In the genomic region with DNA sequence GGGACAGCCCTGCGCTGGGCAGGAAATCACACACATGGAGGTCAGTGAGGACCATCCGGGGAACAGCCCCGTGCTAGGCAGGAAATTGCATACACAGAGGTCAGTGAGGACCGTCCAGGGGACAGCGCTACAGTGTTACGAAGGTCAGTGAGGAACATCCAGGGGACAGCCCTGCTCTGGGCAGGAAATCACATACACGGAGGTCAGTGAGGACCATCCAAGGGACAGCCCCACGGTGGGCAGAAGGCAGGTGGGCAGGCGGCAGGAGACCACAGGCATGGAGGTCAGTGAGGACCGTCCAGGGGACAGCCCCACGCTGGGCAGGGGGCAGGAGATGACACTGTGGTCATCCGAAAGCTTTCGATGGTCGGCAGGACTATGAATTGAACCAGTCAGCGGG, we compare ENCODE assay signal across 22 cellular contexts.
"Had no signal": no experiment of that assay in that cellular context is flagged by ENCODE, and none has a peak within 500 bp of the region (broad histone marks: within the 10 kb centered on the region; RNA-seq: fewer than 3 reads in every experiment).

No MANE protein-coding gene starts in this region.

- ATAC-seq: activated CD8-positive, alpha-beta memory T cell treated with anti-CD3 and anti-CD28 coated beads, Interleukin-2, amount 10 ng/mL, durations not matched to agents 7 days and 5 days; activated CD8-positive, alpha-beta T cell treated with anti-CD3 and anti-CD28 coated beads, Interleukin-2, amount 10 ng/mL, durations not matched to agents 7 days and 5 days; foreskin keratinocyte; natural killer cell; stimulated activated naive CD8-positive, alpha-beta T cell treated with anti-CD3 and anti-CD28 coated beads, Interleukin-15, Interleukin-2, amounts not matched to agents 100 U/mL and 50 U/mL, for 24 hours; T-cell had no signal

- H3K36me3 Mint-ChIP-seq: activated CD8-positive, alpha-beta memory T cell treated with anti-CD3 and anti-CD28 coated beads, Interleukin-2, amount 10 ng/mL, durations not matched to agents 7 days and 5 days; activated naive CD8-positive, alpha-beta T cell; mesothelial cell of epicardium; T-cell had no signal

- DNase-seq: activated B cell treated with CpG ODN at 0.5 μM for 24 hours; activated CD8-positive, alpha-beta memory T cell treated with anti-CD3 and anti-CD28 coated beads, Interleukin-2, amount 10 ng/mL, durations not matched to agents 7 days and 5 days; activated CD8-positive, alpha-beta T cell treated with anti-CD3 and anti-CD28 coated beads, Interleukin-2, amount 10 ng/mL, durations not matched to agents 7 days and 5 days; activated T-cell treated with anti-CD3 and anti-CD28 coated beads, Interleukin-2, amount 50 U/mL, for 48 hours; cerebellar nuclear complex; foreskin keratinocyte; natural killer cell; right lobe of liver; stimulated activated CD4-positive, alpha-beta T cell treated with anti-CD3 and anti-CD28 coated beads, Interleukin-12 subunit alpha, Interleukin-12 subunit beta, amount 100 ng/mL, for 4 hours; stimulated activated CD4-positive, alpha-beta T cell treated with anti-CD3 and anti-CD28 coated beads, Interleukin-4, amount 100 ng/mL, for 1 hour; stimulated activated naive CD8-positive, alpha-beta T cell treated with anti-CD3 and anti-CD28 coated beads, Interleukin-15, Interleukin-2, amounts not matched to agents 100 U/mL and 50 U/mL, for 24 hours; T-cell; testis; trophoblast cell; uterus had no signal

- H3K27ac Mint-ChIP-seq: activated B cell treated with CpG ODN at 0.5 μM for 24 hours; activated CD8-positive, alpha-beta memory T cell treated with anti-CD3 and anti-CD28 coated beads, Interleukin-2, amount 10 ng/mL, durations not matched to agents 7 days and 5 days; activated CD8-positive, alpha-beta T cell treated with anti-CD3 and anti-CD28 coated beads, Interleukin-2, amount 10 ng/mL, durations not matched to agents 7 days and 5 days; activated naive CD8-positive, alpha-beta T cell; activated T-helper 2 cell treated with anti-CD3 and anti-CD28 coated beads, Interferon-gamma antibody, Interleukin-2, Interleukin-4, amounts not matched to agents 10 μg/mL and 5 μg/mL and 100 μg/mL, durations not matched to agents 14 hours and 24 hours and 36 hours; mesothelial cell of epicardium; natural killer cell; T-helper 2 cell treated with Interferon-gamma antibody and Interleukin-4, amounts not matched to agents 5 μg/mL and 100 μg/mL, for 36 hours had no signal

- H3K36me3 ChIP-seq: esophagus muscularis mucosa, right lobe of liver, uterus had no signal

- H3K27me3 ChIP-seq: foreskin keratinocyte, right lobe of liver, testis, uterus had no signal

- H3K4me3 ChIP-seq: coronary artery, esophagus muscularis mucosa, right lobe of liver, skin epidermis, testis, uterus had no signal

- H3K27me3 Mint-ChIP-seq: activated B cell treated with CpG ODN at 0.5 μM for 24 hours; activated CD8-positive, alpha-beta memory T cell treated with anti-CD3 and anti-CD28 coated beads, Interleukin-2, amount 10 ng/mL, durations not matched to agents 7 days and 5 days had no signal

- H3K4me1 ChIP-seq: esophagus muscularis mucosa, foreskin keratinocyte, right lobe of liver, testis, uterus had no signal

- H3K9me3 ChIP-seq: right lobe of liver, testis, uterus had no signal

- H3K4me1 Mint-ChIP-seq: activated B cell treated with CpG ODN at 0.5 μM for 24 hours; activated CD8-positive, alpha-beta memory T cell treated with anti-CD3 and anti-CD28 coated beads, Interleukin-2, amount 10 ng/mL, durations not matched to agents 7 days and 5 days; mesothelial cell of epicardium; natural killer cell; T-cell had no signal

- H3K4me3 Mint-ChIP-seq: activated B cell treated with CpG ODN at 0.5 μM for 24 hours; activated CD8-positive, alpha-beta memory T cell treated with anti-CD3 and anti-CD28 coated beads, Interleukin-2, amount 10 ng/mL, durations not matched to agents 7 days and 5 days; activated CD8-positive, alpha-beta T cell treated with anti-CD3 and anti-CD28 coated beads, Interleukin-2, amount 10 ng/mL, durations not matched to agents 7 days and 5 days; activated naive CD8-positive, alpha-beta T cell; mesothelial cell of epicardium; natural killer cell; T-cell; T-helper 2 cell treated with Interferon-gamma antibody and Interleukin-4, amounts not matched to agents 5 μg/mL and 100 μg/mL, for 36 hours had no signal

- H3K27ac ChIP-seq: coronary artery, esophagus muscularis mucosa, foreskin keratinocyte, right lobe of liver, skin epidermis, testis, uterus had no signal
